17 cellular contexts compared by ENCODE assay signal in the genomic region with DNA sequence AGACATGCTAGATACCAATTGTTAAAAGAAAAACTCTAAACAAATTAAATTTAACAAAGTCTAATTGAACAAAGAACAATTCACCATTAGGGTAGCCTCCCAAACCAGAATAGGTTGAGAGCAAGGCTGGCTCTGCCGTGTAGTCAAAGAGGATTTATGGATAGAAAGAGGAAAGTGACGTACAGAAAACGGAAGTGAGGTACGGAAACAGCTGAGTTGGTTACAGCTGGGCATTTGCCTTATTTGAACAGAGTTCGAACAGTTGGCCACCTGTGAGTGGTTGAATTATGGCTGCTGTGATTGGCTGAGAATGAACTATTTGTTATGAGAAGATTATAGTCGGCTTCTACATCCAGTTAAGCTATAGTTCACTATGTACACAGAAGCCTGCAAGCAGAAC. TPM values are rescaled to one million over a fixed set of nuclear protein-coding genes. Genes with fewer than 3 reads are reported as not detected.
"Had no signal": no experiment of that assay in that cellular context is flagged by ENCODE, and none has a peak within 500 bp of the region (broad histone marks: within the 10 kb centered on the region; RNA-seq: fewer than 3 reads in every experiment).

No MANE protein-coding gene starts in this region.

- ATAC-seq: body of pancreas; heart right ventricle; left lobe of liver; naive thymus-derived CD8-positive, alpha-beta T cell had no signal

- H3K27ac Mint-ChIP-seq: activated B cell treated with CpG ODN at 0.5 μM for 24 hours; activated CD4-positive, alpha-beta T cell treated with anti-CD3 and anti-CD28 coated beads, Interleukin-2, amount 10 ng/mL, durations not matched to agents 24 days and 14 days; activated naive CD4-positive, alpha-beta T cell treated with anti-CD3 and anti-CD28 coated beads, Interleukin-2, amount 50 U/mL, for 24 hours; activated T-helper 2 cell treated with anti-CD3 and anti-CD28 coated beads, Interferon-gamma antibody, Interleukin-2, Interleukin-4, amounts not matched to agents 10 μg/mL and 5 μg/mL and 100 μg/mL, durations not matched to agents 14 hours and 24 hours and 36 hours; naive thymus-derived CD8-positive, alpha-beta T cell had no signal

- DNase-seq: activated B cell treated with CpG ODN at 0.5 μM for 24 hours; activated CD4-positive, alpha-beta T cell treated with anti-CD3 and anti-CD28 coated beads, Interleukin-2, amount 10 ng/mL, durations not matched to agents 24 days and 14 days; body of pancreas; central memory CD4-positive, alpha-beta T cell; effector CD8-positive, alpha-beta T cell; foreskin melanocyte; heart right ventricle; islet precursor cell; mammary epithelial cell; naive thymus-derived CD8-positive, alpha-beta T cell; posterior cingulate gyrus; small intestine; tibial artery; uterus had no signal

- H3K4me3 Mint-ChIP-seq: activated B cell treated with CpG ODN at 0.5 μM for 24 hours; activated CD4-positive, alpha-beta T cell treated with anti-CD3 and anti-CD28 coated beads, Interleukin-2, amount 10 ng/mL, durations not matched to agents 24 days and 14 days; activated naive CD4-positive, alpha-beta T cell treated with anti-CD3 and anti-CD28 coated beads, Interleukin-2, amount 50 U/mL, for 24 hours; naive thymus-derived CD8-positive, alpha-beta T cell had no signal

- H3K36me3 Mint-ChIP-seq: activated naive CD4-positive, alpha-beta T cell treated with anti-CD3 and anti-CD28 coated beads, Interleukin-2, amount 50 U/mL, for 24 hours; naive thymus-derived CD8-positive, alpha-beta T cell had no signal

- H3K4me1 Mint-ChIP-seq: activated B cell treated with CpG ODN at 0.5 μM for 24 hours; activated CD4-positive, alpha-beta T cell treated with anti-CD3 and anti-CD28 coated beads, Interleukin-2, amount 10 ng/mL, durations not matched to agents 24 days and 14 days had no signal

- H3K9me3 Mint-ChIP-seq: activated B cell treated with CpG ODN at 0.5 μM for 24 hours; activated CD4-positive, alpha-beta T cell treated with anti-CD3 and anti-CD28 coated beads, Interleukin-2, amount 10 ng/mL, durations not matched to agents 24 days and 14 days; activated naive CD4-positive, alpha-beta T cell treated with anti-CD3 and anti-CD28 coated beads, Interleukin-2, amount 50 U/mL, for 24 hours; activated T-helper 2 cell treated with anti-CD3 and anti-CD28 coated beads, Interferon-gamma antibody, Interleukin-2, Interleukin-4, amounts not matched to agents 10 μg/mL and 5 μg/mL and 100 μg/mL, durations not matched to agents 14 hours and 24 hours and 36 hours had no signal

RNA-seq across cellular contexts. Expression of a gene that starts 18.5 kb away (rescaled TPM):
- total RNA-seq: activated B cell treated with CpG ODN at 0.5 μM for 24 hours had no signal
